10 cellular contexts compared by ENCODE assay signal in the genomic region with DNA sequence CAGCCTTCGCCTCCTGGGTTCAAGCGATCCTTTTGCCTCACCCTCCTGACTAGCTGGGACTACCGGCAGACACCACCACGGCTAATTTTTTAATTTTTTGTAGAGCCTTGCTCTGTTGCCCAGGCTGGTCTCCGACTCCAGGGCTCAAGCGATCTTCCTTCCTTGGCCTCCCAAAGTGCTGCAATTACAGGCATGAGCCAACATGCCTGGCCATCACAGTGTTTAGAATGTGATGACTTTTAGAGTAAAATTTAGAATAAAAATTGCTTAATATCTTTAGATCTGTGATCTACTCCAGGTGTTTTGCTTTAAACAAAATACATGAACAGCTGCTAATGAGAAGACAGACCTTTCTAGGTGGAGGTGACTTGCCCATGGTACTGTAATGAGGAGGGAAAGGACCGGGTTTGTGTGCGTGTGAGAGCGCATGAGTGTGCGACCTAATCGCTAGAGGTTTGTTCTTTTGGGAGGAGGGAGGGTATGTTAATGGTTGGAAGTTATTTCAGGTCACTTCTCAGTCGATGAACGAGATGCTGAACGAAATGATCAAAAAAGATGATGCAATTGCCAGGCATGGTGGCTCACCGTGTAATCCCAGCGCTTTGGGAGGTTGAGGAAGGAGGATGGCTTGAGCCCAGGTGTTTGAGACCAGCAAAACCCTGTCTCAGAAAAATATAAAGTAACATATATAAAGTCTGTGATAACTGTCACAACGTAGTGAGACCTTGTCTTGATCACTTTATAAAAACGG. TPM values are rescaled to one million over a fixed set of nuclear protein-coding genes. Genes with fewer than 3 reads are reported as not detected.
DNase-seq lines count a peak whose midpoint lies in the region; ATAC-seq lines count a peak whose summit lies in the region.
"Had no signal": no experiment of that assay in that cellular context is flagged by ENCODE, and none has a peak within 500 bp of the region (broad histone marks: within the 10 kb centered on the region; RNA-seq: fewer than 3 reads in every experiment).

No MANE protein-coding gene starts in this region.

- H3K9me3 Mint-ChIP-seq in activated T-cell treated with anti-CD3 and anti-CD28 coated beads, Interleukin-2, amount 50 U/mL, for 4 hours = no peaks in the 10 kb centered on the region
- no peaks in the 10 kb centered on the region for H3K9me3 Mint-ChIP-seq in activated T-helper 2 cell treated with anti-CD3 and anti-CD28 coated beads, Interferon-gamma antibody, Interleukin-2, Interleukin-4, amounts not matched to agents 10 μg/mL and 5 μg/mL and 100 μg/mL, durations not matched to agents 14 hours and 24 hours and 36 hours

- peaks cover 9% of the 10 kb centered on the region for H3K36me3 Mint-ChIP-seq in activated T-cell treated with anti-CD3 and anti-CD28 coated beads, Interleukin-2, amount 50 U/mL, for 4 hours (ENCODE audit: insufficient read depth)
- H3K36me3 Mint-ChIP-seq in activated T-helper 2 cell treated with anti-CD3 and anti-CD28 coated beads, Interferon-gamma antibody, Interleukin-2, Interleukin-4, amounts not matched to agents 10 μg/mL and 5 μg/mL and 100 μg/mL, durations not matched to agents 14 hours and 24 hours and 36 hours (ENCODE audit: low read depth) = peaks cover 27% of the 10 kb centered on the region

- peak overlapping the region; percentile 40 for H3K4me3 Mint-ChIP-seq in activated T-cell treated with anti-CD3 and anti-CD28 coated beads, Interleukin-2, amount 50 U/mL, for 4 hours
- peak overlapping the region; percentile 55 for H3K4me3 Mint-ChIP-seq in activated T-helper 2 cell treated with anti-CD3 and anti-CD28 coated beads, Interferon-gamma antibody, Interleukin-2, Interleukin-4, amounts not matched to agents 10 μg/mL and 5 μg/mL and 100 μg/mL, durations not matched to agents 14 hours and 24 hours and 36 hours (ENCODE audit: low read depth)

- H3K36me3 ChIP-seq in thymus (ENCODE audit: control insufficient read depth, insufficient read depth) = peaks cover 5% of the 10 kb centered on the region
- H3K36me3 ChIP-seq: adrenal gland had no signal

- H3K27me3 Mint-ChIP-seq in activated T-cell treated with anti-CD3 and anti-CD28 coated beads, Interleukin-2, amount 50 U/mL, for 4 hours (ENCODE audit: low read depth) = no peaks in the 10 kb centered on the region
- no peaks in the 10 kb centered on the region for H3K27me3 Mint-ChIP-seq in activated T-helper 2 cell treated with anti-CD3 and anti-CD28 coated beads, Interferon-gamma antibody, Interleukin-2, Interleukin-4, amounts not matched to agents 10 μg/mL and 5 μg/mL and 100 μg/mL, durations not matched to agents 14 hours and 24 hours and 36 hours (ENCODE audit: low read depth)

- H3K27me3 ChIP-seq in thymus (ENCODE audit: control insufficient read depth, insufficient read depth) = no peaks in the 10 kb centered on the region
- H3K27me3 ChIP-seq: adrenal gland had no signal

- H3K27ac Mint-ChIP-seq in activated T-helper 2 cell treated with anti-CD3 and anti-CD28 coated beads, Interferon-gamma antibody, Interleukin-2, Interleukin-4, amounts not matched to agents 10 μg/mL and 5 μg/mL and 100 μg/mL, durations not matched to agents 14 hours and 24 hours and 36 hours = no peak overlapping the region

- 93% methylated on average over 18 of the region's 18 CpGs for WGBS in thymus

- peak overlapping the region; percentile 31 for H3K27ac ChIP-seq in thymus (ENCODE audit: low read depth)
- H3K27ac ChIP-seq: adrenal gland had no signal

- H3K9me3 ChIP-seq in iPS-18c (ENCODE audit: control insufficient read depth, insufficient read depth, low read length) (no peaks in the 10 kb centered on the region), thymus (ENCODE audit: control insufficient read depth) (no peaks in the 10 kb centered on the region)
- H3K9me3 ChIP-seq: adrenal gland had no signal

- H3K4me1 ChIP-seq in thymus (ENCODE audit: control insufficient read depth, insufficient read depth, low read length) = peaks cover 9% of the 10 kb centered on the region

- DNase-seq in activated T-cell treated with anti-CD3 and anti-CD28 coated beads, Interleukin-2, amount 50 U/mL, for 4 hours = no peak
- DNase-seq in activated T-cell treated with anti-CD3 and anti-CD28 coated beads for 4 hours = no peak
- DNase-seq in activated T-helper 2 cell treated with anti-CD3 and anti-CD28 coated beads, Interferon-gamma antibody, Interleukin-2, Interleukin-4, amounts not matched to agents 10 μg/mL and 5 μg/mL and 100 μg/mL, durations not matched to agents 14 hours and 24 hours and 36 hours (ENCODE audit: low spot score) = no peak
- no peak for DNase-seq in C1 segment of cervical spinal cord (lab: John Stamatoyannopoulos, UW)
- DNase-seq in stimulated activated CD4-positive, alpha-beta T cell treated with anti-CD3 and anti-CD28 coated beads, Interleukin-4, amount 100 ng/mL, for 4 hours = no peak
- DNase-seq in KBM-7 = no peak
- DNase-seq: stimulated activated CD4-positive, alpha-beta T cell treated with anti-CD3 and anti-CD28 coated beads, Interleukin-15, amount 100 ng/mL, for 24 hours had no signal

- H3K4me1 Mint-ChIP-seq in activated T-cell treated with anti-CD3 and anti-CD28 coated beads, Interleukin-2, amount 50 U/mL, for 4 hours (ENCODE audit: low read depth) = peaks cover 46% of the 10 kb centered on the region
- peaks cover 26% of the 10 kb centered on the region for H3K4me1 Mint-ChIP-seq in activated T-helper 2 cell treated with anti-CD3 and anti-CD28 coated beads, Interferon-gamma antibody, Interleukin-2, Interleukin-4, amounts not matched to agents 10 μg/mL and 5 μg/mL and 100 μg/mL, durations not matched to agents 14 hours and 24 hours and 36 hours (ENCODE audit: low read depth)

- intact Hi-C loops in activated T-helper 2 cell treated with anti-CD3 and anti-CD28 coated beads, Interferon-gamma antibody, Interleukin-2, Interleukin-4, amounts not matched to agents 10 μg/mL and 5 μg/mL and 100 μg/mL, durations not matched to agents 14 hours and 24 hours and 36 hours (cut with micrococcal nuclease) = loop anchor here (5.0 to 10.0 kb wide), 5 partner anchors 66 to 941 kb away; a partner anchor contains a TSS

- in situ Hi-C loops in KBM-7 (cut with MboI; ENCODE audit: low pct_unique_long_range_greater_than_20kb, low sequenced_read_pairs) = no loop called here

- ATAC-seq in activated T-cell treated with anti-CD3 and anti-CD28 coated beads, Interleukin-2, amount 50 U/mL, for 4 hours = no peak

- H3K4me3 ChIP-seq in iPS-18c (ENCODE audit: insufficient read depth, low read depth, low read length) = peak overlapping the region; percentile 89
- peak overlapping the region; percentile 0 for H3K4me3 ChIP-seq in thymus (ENCODE audit: low read length)

RNA-seq across cellular contexts. Expression of a gene that starts 2.0 kb away (rescaled TPM):
- total RNA-seq in activated T-cell treated with anti-CD3 and anti-CD28 coated beads, Interleukin-2, amount 50 U/mL, for 4 hours = 10 to 100 TPM; 29.5 to 33.0 (median 30.4) TPM
- total RNA-seq in activated T-helper 2 cell treated with anti-CD3 and anti-CD28 coated beads, Interferon-gamma antibody, Interleukin-2, Interleukin-4, amounts not matched to agents 10 μg/mL and 5 μg/mL and 100 μg/mL, durations not matched to agents 14 hours and 24 hours and 36 hours = 43.2 and 48.9 TPM in 2 replicates
- polyA plus RNA-seq in thymus = 14.2 TPM
